ENCODE assay signal across 27 cellular contexts in the genomic region with DNA sequence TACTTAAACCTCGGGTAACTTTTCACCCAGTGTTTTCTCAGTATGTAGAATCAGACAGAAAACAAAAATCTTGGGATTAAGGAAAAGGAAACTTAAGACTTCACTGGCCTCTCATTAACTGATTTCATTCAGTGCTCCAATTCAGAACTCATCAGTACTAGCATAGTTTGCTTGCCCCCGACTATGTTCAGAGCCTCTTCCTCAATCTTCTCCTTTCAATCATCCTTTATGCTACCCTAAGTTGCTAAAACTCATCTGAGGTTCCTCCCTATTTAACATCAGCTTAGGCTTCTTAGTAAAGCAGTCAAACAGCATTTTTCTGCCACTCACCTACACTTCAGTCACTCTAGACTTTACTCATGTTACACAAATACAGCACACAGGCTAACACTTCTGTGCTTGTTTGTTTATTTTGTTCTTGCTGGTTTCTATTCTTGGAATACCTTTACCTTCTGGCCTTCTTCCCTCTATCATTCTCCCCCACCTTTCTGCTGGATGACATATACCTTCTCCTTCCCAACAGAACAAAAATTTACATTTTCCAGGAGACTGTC.
DNase-seq lines count a peak whose midpoint lies in the region; ATAC-seq and TF ChIP-seq lines count a peak whose summit lies in the region.
"Had no signal": no experiment of that assay in that cellular context is flagged by ENCODE, and none has a peak within 500 bp of the region (broad histone marks: within the 10 kb centered on the region; RNA-seq: fewer than 3 reads in every experiment).

No MANE protein-coding gene starts in this region.

- TF ChIP-seq CTCF in Caco-2 (IDR thresholded peaks at IDR 0.05; ENCODE audit: insufficient read depth in 1 of 2, low read depth in 1 of 2, low read length in 1 of 2, severe bottlenecking in 1 of 2, unreplicated experiment in 1 of 2) (no peak), lower lobe of right lung (IDR thresholded peaks at IDR 0.05) (no peak)

- H3K36me3 ChIP-seq in Caco-2 (ENCODE audit: control insufficient read depth, insufficient read depth, low read length) (no peaks in the 10 kb centered on the region), adipocyte (ENCODE audit: control insufficient read depth, insufficient read depth, low read length, severe bottlenecking) (no peaks in the 10 kb centered on the region), lower lobe of right lung (no peaks in the 10 kb centered on the region)
- H3K36me3 ChIP-seq: HAP-1, Peyer's patch, stomach had no signal

- POLR2A ChIA-PET in Caco-2 (lab: Charles Lee) = no interaction called here
- POLR2A ChIA-PET in activated CD8-positive, alpha-beta T cell treated with anti-CD3 and anti-CD28 coated beads, Interleukin-2, amount 10 ng/mL, durations not matched to agents 7 days and 5 days (lab: Charles Lee) = no interaction called here

- H3K4me1 ChIP-seq in Caco-2 (peaks cover 7% of the 10 kb centered on the region), adipocyte (ENCODE audit: control insufficient read depth, insufficient read depth, low read length) (peaks cover 17% of the 10 kb centered on the region), lower lobe of right lung (peaks cover 7% of the 10 kb centered on the region)
- H3K4me1 ChIP-seq: HAP-1, Peyer's patch, psoas muscle had no signal

- no peaks in the 10 kb centered on the region for H3K27me3 ChIP-seq in Caco-2 (replicated peaks; ENCODE audit: control insufficient read depth, insufficient read depth, low read length)
- no peaks in the 10 kb centered on the region for H3K27me3 ChIP-seq in adipocyte (replicated peaks; ENCODE audit: control insufficient read depth, insufficient read depth, low read length)
- H3K27me3 ChIP-seq in lower lobe of right lung (ENCODE audit: low read depth) = no peaks in the 10 kb centered on the region
- H3K27me3 ChIP-seq: dorsolateral prefrontal cortex, Peyer's patch, stomach had no signal

- no TSS peak for BruUV-seq in Caco-2 (replicated peaks; lab: Mats Ljungman, UMichigan)

- H3K27ac ChIP-seq in lower lobe of right lung = no peak overlapping the region
- H3K27ac ChIP-seq: dorsolateral prefrontal cortex, Peyer's patch, psoas muscle, stomach, VCaP had no signal

- no peaks in the 10 kb centered on the region for H3K36me3 Mint-ChIP-seq in Caco-2 (ENCODE audit: insufficient read depth, unreplicated experiment)
- no peaks in the 10 kb centered on the region for H3K36me3 Mint-ChIP-seq in activated CD8-positive, alpha-beta T cell treated with anti-CD3 and anti-CD28 coated beads, Interleukin-2, amount 10 ng/mL, durations not matched to agents 7 days and 5 days (ENCODE audit: low read depth)
- H3K36me3 Mint-ChIP-seq: activated CD4-positive, alpha-beta memory T cell treated with anti-CD3 and anti-CD28 coated beads for 36 hours; CD4-positive, alpha-beta memory T cell had no signal

- H3K9me3 Mint-ChIP-seq in Caco-2 (ENCODE audit: unreplicated experiment) = no peaks in the 10 kb centered on the region
- H3K9me3 Mint-ChIP-seq in activated CD8-positive, alpha-beta T cell treated with anti-CD3 and anti-CD28 coated beads, Interleukin-2, amount 10 ng/mL, durations not matched to agents 7 days and 5 days (ENCODE audit: insufficient read depth) = no peaks in the 10 kb centered on the region
- H3K9me3 Mint-ChIP-seq: activated CD4-positive, alpha-beta memory T cell treated with anti-CD3 and anti-CD28 coated beads for 36 hours; neural crest cell had no signal

- DNase-seq in Caco-2 (peak in 1 of 2 experiments; percentile 19), HuH-7.5 (ENCODE audit: low spot score) (peak; percentile 11), adipocyte (ENCODE audit: low read depth) (no peak), lower lobe of right lung (no peak), head of caudate nucleus (no peak)
- DNase-seq in activated CD4-positive, alpha-beta T cell treated with anti-CD3 and anti-CD28 coated beads for 4 hours = no peak
- no peak for DNase-seq in activated CD8-positive, alpha-beta T cell treated with anti-CD3 and anti-CD28 coated beads, Interleukin-2, amount 10 ng/mL, durations not matched to agents 7 days and 5 days
- DNase-seq: activated CD4-positive, alpha-beta memory T cell treated with anti-CD3 and anti-CD28 coated beads for 36 hours; activated naive CD4-positive, alpha-beta T cell; activated T-cell treated with anti-CD3 and anti-CD28 coated beads for 4 hours; amygdala; CD4-positive, alpha-beta memory T cell; central memory CD4-positive, alpha-beta T cell; DMS153; dorsolateral prefrontal cortex; foreskin melanocyte; kidney glomerular epithelial cell; NCI-H1092; Peyer's patch; psoas muscle; stimulated activated CD4-positive, alpha-beta T cell treated with anti-CD3 and anti-CD28 coated beads, Interleukin-4, amount 100 ng/mL, for 1 hour; stomach; T-helper 2 cell had no signal

- no peak overlapping the region for H3K4me3 ChIP-seq in Caco-2 (ENCODE audit: low read depth, low read length)
- H3K4me3 ChIP-seq in adipocyte (ENCODE audit: low read length) = peak overlapping the region; percentile 24
- H3K4me3 ChIP-seq in lower lobe of right lung = no peak overlapping the region
- H3K4me3 ChIP-seq: dorsolateral prefrontal cortex, HAP-1, Peyer's patch, psoas muscle, stomach had no signal

- H3K4me1 Mint-ChIP-seq in Caco-2 (ENCODE audit: low read depth, unreplicated experiment) = peaks cover 23% of the 10 kb centered on the region
- H3K4me1 Mint-ChIP-seq in activated CD8-positive, alpha-beta T cell treated with anti-CD3 and anti-CD28 coated beads, Interleukin-2, amount 10 ng/mL, durations not matched to agents 7 days and 5 days (ENCODE audit: low read depth) = no peaks in the 10 kb centered on the region
- H3K4me1 Mint-ChIP-seq: CD4-positive, alpha-beta memory T cell; neural crest cell had no signal

- CTCF ChIA-PET in Caco-2 (lab: Charles Lee) = no interaction called here
- CTCF ChIA-PET in activated CD8-positive, alpha-beta T cell treated with anti-CD3 and anti-CD28 coated beads, Interleukin-2, amount 10 ng/mL, durations not matched to agents 7 days and 5 days (lab: Charles Lee) = no interaction called here

- ATAC-seq in lower lobe of right lung (peak; percentile 93 to 99), GM21515 (IDR thresholded peaks at IDR 0.05; ENCODE audit: unreplicated experiment) (no peak)
- ATAC-seq in activated CD8-positive, alpha-beta T cell treated with anti-CD3 and anti-CD28 coated beads, Interleukin-2, amount 10 ng/mL, durations not matched to agents 7 days and 5 days = no peak
- ATAC-seq: psoas muscle had no signal

- H3K9ac ChIP-seq in adipocyte (ENCODE audit: low read length) = no peak overlapping the region

- no peaks in the 10 kb centered on the region for H3K27me3 Mint-ChIP-seq in Caco-2 (ENCODE audit: insufficient read depth, unreplicated experiment)
- no peaks in the 10 kb centered on the region for H3K27me3 Mint-ChIP-seq in activated CD8-positive, alpha-beta T cell treated with anti-CD3 and anti-CD28 coated beads, Interleukin-2, amount 10 ng/mL, durations not matched to agents 7 days and 5 days (ENCODE audit: low read depth)
- H3K27me3 Mint-ChIP-seq: activated CD4-positive, alpha-beta memory T cell treated with anti-CD3 and anti-CD28 coated beads for 36 hours; CD4-positive, alpha-beta memory T cell had no signal

- H3K27ac Mint-ChIP-seq in Caco-2 (ENCODE audit: unreplicated experiment) = peak overlapping the region; percentile 5
- no peak overlapping the region for H3K27ac Mint-ChIP-seq in activated CD8-positive, alpha-beta T cell treated with anti-CD3 and anti-CD28 coated beads, Interleukin-2, amount 10 ng/mL, durations not matched to agents 7 days and 5 days
- H3K27ac Mint-ChIP-seq: activated CD4-positive, alpha-beta memory T cell treated with anti-CD3 and anti-CD28 coated beads for 36 hours; CD4-positive, alpha-beta memory T cell had no signal

- H3K4me3 Mint-ChIP-seq in Caco-2 (ENCODE audit: unreplicated experiment) = peak overlapping the region; percentile 0
- no peak overlapping the region for H3K4me3 Mint-ChIP-seq in activated CD8-positive, alpha-beta T cell treated with anti-CD3 and anti-CD28 coated beads, Interleukin-2, amount 10 ng/mL, durations not matched to agents 7 days and 5 days
- H3K4me3 Mint-ChIP-seq: activated CD4-positive, alpha-beta memory T cell treated with anti-CD3 and anti-CD28 coated beads for 36 hours; CD4-positive, alpha-beta memory T cell; neural crest cell had no signal

- no peaks in the 10 kb centered on the region for H3K9me3 ChIP-seq in Caco-2
- H3K9me3 ChIP-seq in adipocyte (ENCODE audit: control insufficient read depth, low read length) = no peaks in the 10 kb centered on the region
- no peaks in the 10 kb centered on the region for H3K9me3 ChIP-seq in lower lobe of right lung
- H3K9me3 ChIP-seq: HAP-1, psoas muscle, stomach had no signal

- intact Hi-C loops in Caco-2 (cut with micrococcal nuclease; ENCODE audit: unreplicated experiment) (loop anchor here (10.0 kb wide), 1 partner anchor 385 kb away; no protein-coding TSS in a partner anchor), lower lobe of right lung (cut with DNase I) (no loop called here), head of caudate nucleus (cut with DNase I) (no loop called here)

Comparison
In these comparisons a context has a peak if more than half of its experiments do, and no peak if none do; other contexts are left out.
1. ATAC-seq: peak in lower lobe of right lung (2 of 2); none in GM21515 (single experiment) and activated CD8-positive, alpha-beta T cell treated with anti-CD3 and anti-CD28 coated beads, Interleukin-2, amount 10 ng/mL, durations not matched to agents 7 days and 5 days (single experiment).